In genomic region chr6:90383212-90383611, GRCh38 we compare ENCODE assay signal across 10 cellular contexts.
A peak's percentile ranks its signal among the peaks of the same experiment; 100 is the strongest.
DNase-seq lines count a peak whose midpoint lies in the region; ATAC-seq and TF ChIP-seq lines count a peak whose summit lies in the region.
"Had no signal": no experiment of that assay in that cellular context is flagged by ENCODE, and none has a peak within 500 bp of the region (broad histone marks: within the 10 kb centered on the region; RNA-seq: fewer than 3 reads in every experiment).

No MANE protein-coding gene starts in this region.

- DNase-seq in GM12864 (ENCODE audit: low read depth) = peak; percentile 19
- DNase-seq in HL-60 (ENCODE audit: low read depth in 1 of 2, low spot score in 1 of 2) = peak in 1 of 2 experiments; percentile 41
- no peak for DNase-seq in tibial artery
- DNase-seq in kidney tubule cell (ENCODE audit: low spot score) = no peak
- DNase-seq in GM10248 (ENCODE audit: extremely low spot score) = no peak
- DNase-seq: dorsolateral prefrontal cortex had no signal

- intact Hi-C loops in tibial artery (cut with DNase I; ENCODE audit: low total_unique reads) = no loop called here

- CTCF ChIA-PET in GM10248 (lab: Yijun Ruan, JAX) = interaction anchor here (0.9 to 5.2 kb wide), 2 partner anchors 10 to 11 kb away, joined by 4 to 35 read pairs; no protein-coding TSS in a partner anchor

- H3K36me3 Mint-ChIP-seq in activated T-helper 17 cell treated with anti-CD3 and anti-CD28 coated beads, Interleukin-2, amount 50 U/mL, for 72 hours (ENCODE audit: low read depth) = no peaks in the 10 kb centered on the region

- H3K27ac Mint-ChIP-seq in activated T-helper 17 cell treated with anti-CD3 and anti-CD28 coated beads, Interleukin-2, amount 50 U/mL, for 72 hours = no peak overlapping the region

- TF ChIP-seq CTCF in GM12864 (IDR thresholded peaks at IDR 0.05; ENCODE audit: low read depth, low read length, missing control alignments) (no peak), HL-60 (IDR thresholded peaks at IDR 0.05; ENCODE audit: insufficient read depth, low read length) (no peak), tibial artery (IDR thresholded peaks at IDR 0.05) (no peak), GM10248 (IDR thresholded peaks at IDR 0.05; ENCODE audit: control extremely low read depth, extremely low read depth, low read depth, missing control alignments) (no peak)

- H3K27me3 ChIP-seq in HL-60 (ENCODE audit: insufficient read depth, poor library complexity, severe bottlenecking) (no peaks in the 10 kb centered on the region), tibial artery (no peaks in the 10 kb centered on the region)

- no peaks in the 10 kb centered on the region for H3K36me3 ChIP-seq in tibial artery

- no peak overlapping the region for H3K4me3 Mint-ChIP-seq in activated T-helper 17 cell treated with anti-CD3 and anti-CD28 coated beads, Interleukin-2, amount 50 U/mL, for 72 hours

- H3K27me3 Mint-ChIP-seq in activated T-helper 17 cell treated with anti-CD3 and anti-CD28 coated beads, Interleukin-2, amount 50 U/mL, for 72 hours = peaks cover 13% of the 10 kb centered on the region

- H3K4me1 Mint-ChIP-seq in activated T-helper 17 cell treated with anti-CD3 and anti-CD28 coated beads, Interleukin-2, amount 50 U/mL, for 72 hours = peaks cover 8% of the 10 kb centered on the region

- no peak overlapping the region for H3K4me3 ChIP-seq in GM12864 (ENCODE audit: low read depth, low read length)
- no peak overlapping the region for H3K4me3 ChIP-seq in HL-60 (replicated peaks; ENCODE audit: insufficient read depth, low read length)
- no peak overlapping the region for H3K4me3 ChIP-seq in tibial artery
- H3K4me3 ChIP-seq: dorsolateral prefrontal cortex, hepatocyte had no signal

- H3K27ac ChIP-seq in HL-60 (replicated peaks) (0 out of 2 replicates have a peak overlapping the region, but pooled peaks have one; percentile 2), tibial artery (no peak overlapping the region)
- H3K27ac ChIP-seq: dorsolateral prefrontal cortex, hepatocyte had no signal

- no peaks in the 10 kb centered on the region for H3K9me3 Mint-ChIP-seq in activated T-helper 17 cell treated with anti-CD3 and anti-CD28 coated beads, Interleukin-2, amount 50 U/mL, for 72 hours

- POLR2A ChIA-PET in GM10248 (lab: Yijun Ruan, JAX) = no interaction called here

- H3K9me3 ChIP-seq in tibial artery = no peaks in the 10 kb centered on the region

- ATAC-seq in GM21367 (IDR thresholded peaks at IDR 0.05; ENCODE audit: unreplicated experiment) (peak; percentile 71), HG03108 (IDR thresholded peaks at IDR 0.05; ENCODE audit: unreplicated experiment) (no peak)
- ATAC-seq in activated T-helper 17 cell treated with anti-CD3 and anti-CD28 coated beads, Interleukin-2, amount 50 U/mL, for 72 hours (replicated peaks) = peak; percentile 91

- peaks cover 0 to 20% (median 1%) of the 10 kb centered on the region in 4 donors for H3K4me1 ChIP-seq in tibial artery
